Comparison of ENCODE assay signal across 8 cellular contexts in genomic region chr12:48618541-48618940, GRCh38. TPM values are rescaled to one million over a fixed set of nuclear protein-coding genes. Genes with fewer than 3 reads are reported as not detected.
DNase-seq lines count a peak whose midpoint lies in the region; ATAC-seq and FAIRE-seq lines count a peak whose summit lies in the region.

No MANE protein-coding gene starts in this region.

- peak; percentile 90 for FAIRE-seq in G401.6 (lab: Jason Lieb, UNC)

- ATAC-seq in HG02981 (IDR thresholded peaks at IDR 0.05; ENCODE audit: unreplicated experiment) (peak; percentile 68), left lobe of liver (peak; percentile 100), GM18907 (IDR thresholded peaks at IDR 0.05; ENCODE audit: unreplicated experiment) (no peak)

- DNase-seq in NCI-H460 (ENCODE audit: extremely low read depth, low read depth) = peak; percentile 72
- peak; percentile 75 for DNase-seq in activated CD4-positive, CD25-positive, alpha-beta regulatory T cell treated with anti-CD3 and anti-CD28 coated beads, Interleukin-2, amount 50 U/mL, for 72 hours
- DNase-seq in cerebellum (ENCODE audit: low spot score) = peak; percentile 72
- peak; percentile 69 for DNase-seq in left lobe of liver (ENCODE audit: low spot score)
- DNase-seq in stimulated activated CD4-positive, alpha-beta T cell treated with anti-CD3 and anti-CD28 coated beads, Interleukin-4, amount 100 ng/mL, for 24 hours = peak; percentile 83

RNA-seq across cellular contexts. Expression of gene LALBA, which starts 48.7 kb away (rescaled TPM):
- not detected in 2 replicates for total RNA-seq in NCI-H460 (2014; rRNA removed; shearing (Covaris generic))
- not detected in 2 replicates for polyA plus RNA-seq in NCI-H460 (2014; cell fraction: nucleus; rRNA removed)
- not detected for total RNA-seq in cerebellum
- not detected for total RNA-seq in left lobe of liver
